Comparison of ENCODE assay signal across 8 cellular contexts in the genomic region with DNA sequence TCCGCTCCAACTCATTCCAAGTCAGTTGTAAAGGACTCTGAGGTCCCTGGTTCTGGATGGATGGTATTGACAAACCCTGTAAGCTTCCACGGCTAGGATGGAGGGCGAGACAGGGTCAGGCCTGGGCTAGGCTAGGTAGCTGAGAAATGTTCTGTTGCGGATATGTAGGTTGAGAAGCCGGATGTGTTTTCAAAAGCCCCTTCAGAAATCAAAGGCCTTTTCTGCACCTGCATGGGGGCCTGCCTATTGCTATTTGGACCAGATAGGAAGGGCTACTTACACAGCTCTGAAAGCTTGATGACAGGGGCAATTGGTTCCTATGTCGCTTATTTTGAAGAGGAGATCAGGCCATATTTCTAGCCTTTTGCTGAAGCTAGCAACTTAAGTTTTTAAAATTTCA.
"Had no signal": no experiment of that assay in that cellular context is flagged by ENCODE, and none has a peak within 500 bp of the region (broad histone marks: within the 10 kb centered on the region; RNA-seq: fewer than 3 reads in every experiment).

No MANE protein-coding gene starts in this region.

- H3K27ac Mint-ChIP-seq: GM23338, H9 had no signal

- H3K9me3 Mint-ChIP-seq: GM23338 had no signal

- H3K4me3 ChIP-seq: GM23338, K562 had no signal

- ATAC-seq: GM23338, K562 had no signal

- H3K4me3 Mint-ChIP-seq: GM23338, H9 had no signal

- DNase-seq: H9, HCEC 1CT, IMR-90 had no signal

- FAIRE-seq: H1, H54, HTR-8/SVneo, K562 had no signal

- H2AFZ ChIP-seq: GM23338 had no signal

- H3K4me2 ChIP-seq: GM23338 had no signal
